In genomic region chr13:43895940-43896339, GRCh38 we compare ENCODE assay signal across 22 cellular contexts.
"Had no signal": no experiment of that assay in that cellular context is flagged by ENCODE, and none has a peak within 500 bp of the region (broad histone marks: within the 10 kb centered on the region; RNA-seq: fewer than 3 reads in every experiment).

No MANE protein-coding gene starts in this region.

- H3K9me3 ChIP-seq: ascending aorta, spleen had no signal

- H3K36me3 ChIP-seq: ascending aorta, cardiac muscle cell had no signal

- DNase-seq: activated CD4-positive, alpha-beta T cell treated with anti-CD3 and anti-CD28 coated beads for 1 hour; activated CD8-positive, alpha-beta memory T cell treated with anti-CD3 and anti-CD28 coated beads for 24 hours; activated CD8-positive, alpha-beta memory T cell treated with anti-CD3 and anti-CD28 coated beads, Interleukin-2, amount 50 U/mL, for 48 hours; activated effector memory CD4-positive, alpha-beta T cell treated with Interleukin-2 at 50 U/mL for 16 hours; activated naive CD4-positive, alpha-beta T cell treated with anti-CD3 and anti-CD28 coated beads, Interleukin-2, amount 50 U/mL, for 16 hours; activated T-cell treated with anti-CD3 and anti-CD28 coated beads, Interleukin-2, amount 50 U/mL, for 48 hours; dorsolateral prefrontal cortex; endodermal cell; foreskin fibroblast; glutamatergic neuron; hypothalamus; retina; spleen; stimulated activated naive B cell treated with anti-CD40 and anti-IgM and Interleukin-4, amounts not matched to agents 10 μg/mL and 1 μg/mL and 100 μg/mL, for 72 hours; SW 1271; T-helper 2 cell had no signal

- H3K4me1 ChIP-seq: ascending aorta, spleen had no signal

- ATAC-seq: stimulated activated naive B cell treated with anti-CD40 and anti-IgM and Interleukin-4, amounts not matched to agents 10 μg/mL and 1 μg/mL and 100 μg/mL, for 72 hours had no signal

- H3K27me3 ChIP-seq: ascending aorta, cardiac muscle cell, dorsolateral prefrontal cortex, spleen had no signal

- H3K27ac ChIP-seq: ascending aorta, cardiac muscle cell, spleen, VCaP had no signal

- H3K4me3 ChIP-seq: ascending aorta, cardiac muscle cell, dorsolateral prefrontal cortex, lung, spleen had no signal

- FAIRE-seq: keratinocyte, urothelium cell line had no signal
